In genomic region chr10:7372504-7372903, GRCh38 we compare ENCODE assay signal across 28 cellular contexts.
"Had no signal": no experiment of that assay in that cellular context is flagged by ENCODE, and none has a peak within 500 bp of the region (broad histone marks: within the 10 kb centered on the region; RNA-seq: fewer than 3 reads in every experiment).

No MANE protein-coding gene starts in this region.

- H3K27ac ChIP-seq: adrenal gland, body of pancreas, coronary artery, dorsolateral prefrontal cortex, esophagus muscularis mucosa, foreskin keratinocyte, gastrocnemius medialis, heart right ventricle had no signal

- H3K4me3 ChIP-seq: adrenal gland, body of pancreas, coronary artery, dorsolateral prefrontal cortex, esophagus muscularis mucosa, gastrocnemius medialis, heart right ventricle had no signal

- ATAC-seq: activated CD4-positive, alpha-beta T cell treated with anti-CD3 and anti-CD28 coated beads for 36 hours; activated CD8-positive, alpha-beta memory T cell treated with anti-CD3 and anti-CD28 coated beads, Interleukin-2, amount 10 ng/mL, durations not matched to agents 7 days and 5 days; activated CD8-positive, alpha-beta T cell treated with anti-CD3 and anti-CD28 coated beads, Interleukin-2, amount 10 ng/mL, durations not matched to agents 7 days and 5 days; body of pancreas; foreskin keratinocyte; gastrocnemius medialis; heart right ventricle; T-helper 17 cell had no signal

- H3K27me3 ChIP-seq: adrenal gland, body of pancreas, dorsolateral prefrontal cortex, esophagus muscularis mucosa, foreskin keratinocyte, gastrocnemius medialis, heart right ventricle had no signal

- H3K4me1 ChIP-seq: adrenal gland, body of pancreas, esophagus muscularis mucosa, foreskin keratinocyte, gastrocnemius medialis had no signal

- H3K9me3 ChIP-seq: adrenal gland, body of pancreas, gastrocnemius medialis had no signal

- DNase-seq: activated CD4-positive, alpha-beta memory T cell treated with anti-CD3 and anti-CD28 coated beads for 36 hours; activated CD4-positive, alpha-beta T cell treated with anti-CD3 and anti-CD28 coated beads for 36 hours; activated CD4-positive, alpha-beta T cell treated with anti-CD3 and anti-CD28 coated beads, Interleukin-2, amount 10 ng/mL, durations not matched to agents 24 days and 14 days; activated CD4-positive, CD25-positive, alpha-beta regulatory T cell; activated CD4-positive, CD25-positive, alpha-beta regulatory T cell treated with anti-CD3 and anti-CD28 coated beads, Interleukin-2, amount 50 U/mL, for 72 hours; activated CD8-positive, alpha-beta memory T cell treated with anti-CD3 and anti-CD28 coated beads, Interleukin-2, amount 10 ng/mL, durations not matched to agents 7 days and 5 days; activated CD8-positive, alpha-beta memory T cell treated with anti-CD3 and anti-CD28 coated beads, Interleukin-2, amount 50 U/mL, for 4 hours; activated CD8-positive, alpha-beta T cell treated with anti-CD3 and anti-CD28 coated beads, Interleukin-2, amount 10 ng/mL, durations not matched to agents 7 days and 5 days; activated effector memory CD4-positive, alpha-beta T cell treated with anti-CD3 and anti-CD28 coated beads, Interleukin-2, amount 50 U/mL, for 16 hours; activated naive CD4-positive, alpha-beta T cell treated with anti-CD3 and anti-CD28 coated beads for 36 hours; activated T-cell treated with anti-CD3 and anti-CD28 coated beads, Interleukin-2, amount 50 U/mL, for 1 hour; activated T-cell treated with anti-CD3 and anti-CD28 coated beads, Interleukin-2, amount 50 U/mL, for 48 hours; adrenal gland; amygdala; aorta; body of pancreas; dorsolateral prefrontal cortex; effector memory CD4-positive, alpha-beta T cell; endodermal cell; erythroblast; foreskin keratinocyte; gastrocnemius medialis; heart right ventricle; T-helper 1 cell; T-helper 17 cell; T1000 had no signal
